ENCODE assay signal across 19 cellular contexts in the genomic region with DNA sequence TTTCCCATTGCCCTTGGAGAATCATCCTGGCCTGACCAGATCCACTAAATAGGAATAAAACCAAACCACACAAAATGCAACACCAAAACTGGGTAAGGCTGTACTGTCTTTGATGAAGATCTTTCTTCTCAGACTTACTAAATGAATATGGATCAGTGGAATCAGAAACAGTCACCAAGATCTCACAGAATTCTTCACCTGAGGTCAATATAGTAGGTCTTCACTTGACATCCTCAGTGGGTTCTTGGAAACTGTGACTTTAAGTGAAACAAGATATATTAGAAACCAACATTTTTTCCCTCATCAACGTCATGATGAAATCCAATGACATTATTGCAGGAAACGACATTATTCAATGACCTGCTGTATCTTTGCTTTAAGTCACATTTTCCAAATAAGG.
A peak's percentile ranks its signal among the peaks of the same experiment; 100 is the strongest.
DNase-seq lines count a peak whose midpoint lies in the region; ATAC-seq and TF ChIP-seq lines count a peak whose summit lies in the region.
"Had no signal": no experiment of that assay in that cellular context is flagged by ENCODE, and none has a peak within 500 bp of the region (broad histone marks: within the 10 kb centered on the region; RNA-seq: fewer than 3 reads in every experiment).

No MANE protein-coding gene starts in this region.

- H4K20me1 ChIP-seq in DND-41 (ENCODE audit: insufficient read depth, low read length), result no peaks in the 10 kb centered on the region

- H3K36me3 ChIP-seq in DND-41 (ENCODE audit: insufficient read depth, low read length) (no peaks in the 10 kb centered on the region), suprapubic skin (no peaks in the 10 kb centered on the region)

- TF ChIP-seq EP300 in suprapubic skin (IDR thresholded peaks at IDR 0.05), result no peak

- H3K9ac ChIP-seq in DND-41 (ENCODE audit: low read depth, low read length), result no peak overlapping the region
- H3K9ac ChIP-seq: KMS-11 had no signal

- TF ChIP-seq CTCF in DND-41 (IDR thresholded peaks at IDR 0.05; ENCODE audit: borderline replicate concordance, extremely low read depth, low read length, poor library complexity, severe bottlenecking), result no peak
- no peak for TF ChIP-seq CTCF in suprapubic skin (IDR thresholded peaks at IDR 0.05)
- TF ChIP-seq CTCF in HFFc6 (IDR thresholded peaks at IDR 0.05), result no peak

- no peak for ATAC-seq in DND-41 (ENCODE audit: insufficient read depth, low read depth)
- ATAC-seq in activated CD8-positive, alpha-beta T cell treated with anti-CD3 and anti-CD28 coated beads, Interleukin-2, amount 10 ng/mL, durations not matched to agents 7 days and 5 days, result no peak
- ATAC-seq in natural killer cell treated with Interleukin-12 subunit alpha and Interleukin-12 subunit beta and Interleukin-15 and Interleukin-18, amount 100 ng/mL, for 72 hours, result no peak
- ATAC-seq in Right ventricle myocardium inferior, result no peak

- peaks cover 30% of the 10 kb centered on the region for H3K9me3 Mint-ChIP-seq in activated CD4-positive, alpha-beta T cell treated with anti-CD3 and anti-CD28 coated beads, Interleukin-2, amount 10 ng/mL, durations not matched to agents 24 days and 14 days
- H3K9me3 Mint-ChIP-seq in activated CD8-positive, alpha-beta T cell treated with anti-CD3 and anti-CD28 coated beads, Interleukin-2, amount 10 ng/mL, durations not matched to agents 7 days and 5 days (ENCODE audit: insufficient read depth), result peaks cover 18% of the 10 kb centered on the region
- peaks cover 4% of the 10 kb centered on the region for H3K9me3 Mint-ChIP-seq in natural killer cell treated with Interleukin-12 subunit alpha and Interleukin-12 subunit beta and Interleukin-15 and Interleukin-18, amount 100 ng/mL, for 72 hours
- H3K9me3 Mint-ChIP-seq in HFFc6, result no peaks in the 10 kb centered on the region

- H3K4me3 ChIP-seq in DND-41 (ENCODE audit: low read depth in 1 of 2, low read length in 2 of 2) (no peak overlapping the region), suprapubic skin (no peak overlapping the region)

- H3K27me3 ChIP-seq in DND-41 (ENCODE audit: insufficient read depth, low read length, poor library complexity) (no peaks in the 10 kb centered on the region), suprapubic skin (no peaks in the 10 kb centered on the region)

- CTCF ChIA-PET in activated CD8-positive, alpha-beta T cell treated with anti-CD3 and anti-CD28 coated beads, Interleukin-2, amount 10 ng/mL, durations not matched to agents 7 days and 5 days (lab: Charles Lee), result interaction anchor here (3.6 kb wide), 1 partner anchor 114 kb away, joined by 19 read pairs; no protein-coding TSS in a partner anchor

- DNase-seq in activated CD4-positive, alpha-beta T cell treated with anti-CD3 and anti-CD28 coated beads, Interleukin-2, amount 10 ng/mL, durations not matched to agents 24 days and 14 days, result no peak
- DNase-seq in activated CD4-positive, alpha-beta T cell treated with anti-CD3 and anti-CD28 coated beads for 48 hours, result no peak
- DNase-seq in DND-41, result no peak
- no peak for DNase-seq in activated CD8-positive, alpha-beta T cell treated with anti-CD3 and anti-CD28 coated beads, Interleukin-2, amount 10 ng/mL, durations not matched to agents 7 days and 5 days
- no peak for DNase-seq in natural killer cell treated with Interleukin-12 subunit alpha and Interleukin-12 subunit beta and Interleukin-15 and Interleukin-18, amount 100 ng/mL, for 72 hours (ENCODE audit: low spot score)
- DNase-seq in suprapubic skin (ENCODE audit: low spot score in 2 of 2), result no peak
- DNase-seq in HFFc6, result no peak
- DNase-seq in Right ventricle myocardium inferior (ENCODE audit: missing footprints), result no peak
- DNase-seq: Caco-2; CD4-positive, alpha-beta T cell; GDM1; NCI-H1417; NCI-H187; NCI-H2107; NCI-H510A; NCI-H748 treated with DMSO at 0.1 percent for 48 hours; NK-92 treated with Interleukin-12 subunit alpha and Interleukin-12 subunit beta, amount 100 ng/mL, for 24 hours had no signal

- H3K27me3 Mint-ChIP-seq in activated CD4-positive, alpha-beta T cell treated with anti-CD3 and anti-CD28 coated beads, Interleukin-2, amount 10 ng/mL, durations not matched to agents 24 days and 14 days, result no peaks in the 10 kb centered on the region
- no peaks in the 10 kb centered on the region for H3K27me3 Mint-ChIP-seq in activated CD8-positive, alpha-beta T cell treated with anti-CD3 and anti-CD28 coated beads, Interleukin-2, amount 10 ng/mL, durations not matched to agents 7 days and 5 days (ENCODE audit: low read depth)
- no peaks in the 10 kb centered on the region for H3K27me3 Mint-ChIP-seq in natural killer cell treated with Interleukin-12 subunit alpha and Interleukin-12 subunit beta and Interleukin-15 and Interleukin-18, amount 100 ng/mL, for 72 hours
- peaks cover 2% of the 10 kb centered on the region; the same call in 1 of the 2 replicates for H3K27me3 Mint-ChIP-seq in HFFc6 (ENCODE audit: insufficient read depth)
- H3K27me3 Mint-ChIP-seq: CD4-positive, alpha-beta T cell had no signal

- peaks cover 18% of the 10 kb centered on the region for H3K36me3 Mint-ChIP-seq in activated CD4-positive, alpha-beta T cell treated with anti-CD3 and anti-CD28 coated beads, Interleukin-2, amount 10 ng/mL, durations not matched to agents 24 days and 14 days (ENCODE audit: low read depth)
- H3K36me3 Mint-ChIP-seq in activated CD8-positive, alpha-beta T cell treated with anti-CD3 and anti-CD28 coated beads, Interleukin-2, amount 10 ng/mL, durations not matched to agents 7 days and 5 days (ENCODE audit: low read depth), result peaks cover 37% of the 10 kb centered on the region
- peaks cover 18% of the 10 kb centered on the region for H3K36me3 Mint-ChIP-seq in natural killer cell treated with Interleukin-12 subunit alpha and Interleukin-12 subunit beta and Interleukin-15 and Interleukin-18, amount 100 ng/mL, for 72 hours
- no peaks in the 10 kb centered on the region for H3K36me3 Mint-ChIP-seq in HFFc6 (ENCODE audit: low read depth)

- WGBS in suprapubic skin, result 75% methylated on average over 2 of the region's 2 CpGs

- H3K4me1 Mint-ChIP-seq in activated CD4-positive, alpha-beta T cell treated with anti-CD3 and anti-CD28 coated beads, Interleukin-2, amount 10 ng/mL, durations not matched to agents 24 days and 14 days, result peaks cover 40% of the 10 kb centered on the region
- peaks cover 57% of the 10 kb centered on the region for H3K4me1 Mint-ChIP-seq in activated CD8-positive, alpha-beta T cell treated with anti-CD3 and anti-CD28 coated beads, Interleukin-2, amount 10 ng/mL, durations not matched to agents 7 days and 5 days (ENCODE audit: low read depth)
- H3K4me1 Mint-ChIP-seq in natural killer cell treated with Interleukin-12 subunit alpha and Interleukin-12 subunit beta and Interleukin-15 and Interleukin-18, amount 100 ng/mL, for 72 hours (ENCODE audit: low read depth in 2 of 2), result peaks cover 36% of the 10 kb centered on the region in 2 donors
- no peaks in the 10 kb centered on the region for H3K4me1 Mint-ChIP-seq in HFFc6 (ENCODE audit: low read depth)
- H3K4me1 Mint-ChIP-seq: B cell had no signal

- H3K4me1 ChIP-seq in DND-41 (ENCODE audit: insufficient read depth, low read length) (peaks cover 24% of the 10 kb centered on the region), suprapubic skin (no peaks in the 10 kb centered on the region)
- H3K4me1 ChIP-seq: Caco-2 had no signal

- intact Hi-C loops in activated CD4-positive, alpha-beta T cell treated with anti-CD3 and anti-CD28 coated beads, Interleukin-2, amount 10 ng/mL, durations not matched to agents 24 days and 14 days (cut with micrococcal nuclease), result no loop called here
- intact Hi-C loops in Right ventricle myocardium inferior (cut with DNase I), result no loop called here

- no peak overlapping the region for H3K27ac Mint-ChIP-seq in activated CD4-positive, alpha-beta T cell treated with anti-CD3 and anti-CD28 coated beads, Interleukin-2, amount 10 ng/mL, durations not matched to agents 24 days and 14 days
- peak overlapping the region; percentile 50 for H3K27ac Mint-ChIP-seq in activated CD8-positive, alpha-beta T cell treated with anti-CD3 and anti-CD28 coated beads, Interleukin-2, amount 10 ng/mL, durations not matched to agents 7 days and 5 days
- peak overlapping the region; percentile 77 to 92 for H3K27ac Mint-ChIP-seq in natural killer cell treated with Interleukin-12 subunit alpha and Interleukin-12 subunit beta and Interleukin-15 and Interleukin-18, amount 100 ng/mL, for 72 hours
- no peak overlapping the region for H3K27ac Mint-ChIP-seq in HFFc6
- H3K27ac Mint-ChIP-seq: B cell had no signal

- no peak overlapping the region for H2AFZ ChIP-seq in DND-41 (ENCODE audit: low read depth, low read length)

- H3K4me2 ChIP-seq in DND-41 (ENCODE audit: insufficient read depth, low read length), result no peak overlapping the region
- H3K4me2 ChIP-seq: KMS-11 had no signal

- POLR2A ChIA-PET in activated CD8-positive, alpha-beta T cell treated with anti-CD3 and anti-CD28 coated beads, Interleukin-2, amount 10 ng/mL, durations not matched to agents 7 days and 5 days (lab: Charles Lee), result no interaction called here

- peak overlapping the region; percentile 14 for H3K4me3 Mint-ChIP-seq in activated CD4-positive, alpha-beta T cell treated with anti-CD3 and anti-CD28 coated beads, Interleukin-2, amount 10 ng/mL, durations not matched to agents 24 days and 14 days
- no peak overlapping the region for H3K4me3 Mint-ChIP-seq in activated CD8-positive, alpha-beta T cell treated with anti-CD3 and anti-CD28 coated beads, Interleukin-2, amount 10 ng/mL, durations not matched to agents 7 days and 5 days
- no peak overlapping the region for H3K4me3 Mint-ChIP-seq in natural killer cell treated with Interleukin-12 subunit alpha and Interleukin-12 subunit beta and Interleukin-15 and Interleukin-18, amount 100 ng/mL, for 72 hours
- no peak overlapping the region for H3K4me3 Mint-ChIP-seq in HFFc6
- H3K4me3 Mint-ChIP-seq: B cell; CD4-positive, alpha-beta T cell had no signal

- H3K79me2 ChIP-seq in DND-41 (ENCODE audit: insufficient read depth, low read length), result no peaks in the 10 kb centered on the region

- no peak for TF ChIP-seq POLR2A in suprapubic skin (IDR thresholded peaks at IDR 0.05)

- 0 out of 2 replicates have a peak overlapping the region, but pooled peaks have one; percentile 24 for H3K27ac ChIP-seq in DND-41 (ENCODE audit: low read length)
- no peak overlapping the region for H3K27ac ChIP-seq in suprapubic skin
- H3K27ac ChIP-seq: KMS-11 had no signal

- peaks cover 4% of the 10 kb centered on the region for H3K9me3 ChIP-seq in DND-41 (ENCODE audit: insufficient read depth, low read length, severe bottlenecking)
- H3K9me3 ChIP-seq in suprapubic skin, result no peaks in the 10 kb centered on the region
- H3K9me3 ChIP-seq: Caco-2 had no signal

Comparison
In these comparisons a context has a peak if more than half of its experiments do, and no peak if none do; other contexts are left out.
1. H3K27ac Mint-ChIP-seq: peak in activated CD8-positive, alpha-beta T cell treated with anti-CD3 and anti-CD28 coated beads, Interleukin-2, amount 10 ng/mL, durations not matched to agents 7 days and 5 days (single experiment) and natural killer cell treated with Interleukin-12 subunit alpha and Interleukin-12 subunit beta and Interleukin-15 and Interleukin-18, amount 100 ng/mL, for 72 hours (2 of 2); none in activated CD4-positive, alpha-beta T cell treated with anti-CD3 and anti-CD28 coated beads, Interleukin-2, amount 10 ng/mL, durations not matched to agents 24 days and 14 days (single experiment) and HFFc6 (single experiment).